ENCODE assay signal across 8 cellular contexts in genomic region chr7:140229591-140230516, GRCh38. TPM values are rescaled to one million over a fixed set of nuclear protein-coding genes. Genes with fewer than 3 reads are reported as not detected.
DNase-seq lines count a peak whose midpoint lies in the region; ATAC-seq, FAIRE-seq and TF ChIP-seq lines count a peak whose summit lies in the region.

No MANE protein-coding gene starts in this region.

- H3K4me3 ChIP-seq in GM12878 (peak overlapping the region; percentile 62; the same call in 1 of the 2 replicates), right lobe of liver (peak overlapping the region; percentile 41 to 59 (median 48)), Karpas-422 (ENCODE audit: low read length) (no peak overlapping the region)

- SMC1A ChIA-PET in GM12878 (lab: Charles Lee; ENCODE audit: uncharacterized antibody, unreplicated experiment), result interaction anchor here (1.3 kb wide), 1 partner anchor 18 kb away, joined by 3 read pairs; no protein-coding TSS in a partner anchor

- peak overlapping the region; percentile 53; the same call in 1 of the 2 replicates for H3K9ac ChIP-seq in GM12878 (ENCODE audit: control insufficient read depth, insufficient read depth, low read length)
- H3K9ac ChIP-seq in Karpas-422 (ENCODE audit: low read length), result no peak overlapping the region

- H3K4me2 ChIP-seq in GM12878 (ENCODE audit: control insufficient read depth, insufficient read depth) (peak overlapping the region; percentile 85), Karpas-422 (ENCODE audit: low read depth, low read length, poor library complexity, severe bottlenecking) (no peak overlapping the region)

- H3K36me3 ChIP-seq in GM12878 (ENCODE audit: control insufficient read depth in 2 of 2, insufficient read depth in 2 of 2, low read length in 1 of 2) (no peaks in the 10 kb centered on the region), right lobe of liver (no peaks in the 10 kb centered on the region), Karpas-422 (ENCODE audit: insufficient read depth, low read length) (no peaks in the 10 kb centered on the region)

- peaks cover 40% of the 10 kb centered on the region for H3K4me1 ChIP-seq in GM12878 (ENCODE audit: control insufficient read depth, insufficient read depth, low read length)
- H3K4me1 ChIP-seq in right lobe of liver, result peaks cover 0 to 4% (median 0%) of the 10 kb centered on the region in 4 donors
- no peaks in the 10 kb centered on the region for H3K4me1 ChIP-seq in Karpas-422 (ENCODE audit: low read length)

- BruUV-seq in GM12878 (replicated peaks; lab: Mats Ljungman, UMichigan), result no TSS peak

- POLR2A ChIA-PET in GM12878 (lab: Charles Lee), result no interaction called here

- peak overlapping the region; percentile 38; the same call in 1 of the 2 replicates for H3K27ac ChIP-seq in GM12878 (ENCODE audit: control insufficient read depth, insufficient read depth)
- H3K27ac ChIP-seq in right lobe of liver, result peak overlapping the region in 2 of 3 donors; percentile 33 to 51
- no peak overlapping the region for H3K27ac ChIP-seq in Karpas-422 (ENCODE audit: low read length)

- TF ChIP-seq EP300 in GM12878 (IDR thresholded peaks at IDR 0.05; ENCODE audit: borderline replicate concordance in 1 of 2, control insufficient read depth in 1 of 2, low read depth in 2 of 2, low read length in 2 of 2), result no peak

- DNase-seq in GM20000 (ENCODE audit: low spot score), result peak; percentile 63
- peak; percentile 100 for DNase-seq in SW480 (ENCODE audit: low spot score)
- no peak for DNase-seq in GM12878 (ENCODE audit: low read depth, low spot score)
- peak in 1 of 3 donors; percentile 46 for DNase-seq in right lobe of liver
- DNase-seq in stimulated activated CD8-positive, alpha-beta memory T cell treated with anti-CD3 and anti-CD28 coated beads, Interleukin-15, amount 100 ng/mL, for 24 hours (ENCODE audit: low read depth), result peak; percentile 21
- DNase-seq in NCI-H1105 (lab: John Stamatoyannopoulos, UW), result no peak
- no peak for DNase-seq in Karpas-422

- H3K79me2 ChIP-seq in GM12878 (ENCODE audit: control insufficient read depth, insufficient read depth, low read length) (no peaks in the 10 kb centered on the region), Karpas-422 (ENCODE audit: low read length) (no peaks in the 10 kb centered on the region)

- RAD21 ChIA-PET in GM12878 (lab: Charles Lee; ENCODE audit: unreplicated experiment), result no interaction called here

- 3% methylated on average over 44 of the region's 44 CpGs for WGBS in GM12878 (ENCODE audit: insufficient coverage, insufficient replicate concordance, low lambda C conversion rate, missing lambda C conversion rate)
- 16% methylated on average over 20 of the region's 44 CpGs for WGBS in right lobe of liver (ENCODE audit: insufficient coverage, low coverage, low lambda C conversion rate, missing lambda C conversion rate)

- CTCF ChIA-PET in GM12878 (lab: Yijun Ruan, JAX), result no interaction called here

- TF ChIP-seq CTCF in GM20000 (IDR thresholded peaks at IDR 0.05; ENCODE audit: extremely low read depth, missing control alignments), result no peak
- TF ChIP-seq CTCF in GM12878 (IDR thresholded peaks at IDR 0.05 in 2 of 3, conservative IDR thresholded peaks at IDR 0.05 in 1 of 3; ENCODE audit: control insufficient read depth in 2 of 3, extremely low read depth in 1 of 3, insufficient read depth in 1 of 3, low read depth in 3 of 3, low read length in 3 of 3), result no peak
- no peak for TF ChIP-seq CTCF in right lobe of liver (IDR thresholded peaks at IDR 0.05)

- H2AFZ ChIP-seq in GM12878 (ENCODE audit: control insufficient read depth, low read depth, low read length) (peak overlapping the region; percentile 55), Karpas-422 (ENCODE audit: low read length) (no peak overlapping the region)

- TF ChIP-seq POLR2A in GM12878 (IDR thresholded peaks at IDR 0.05; ENCODE audit: low read depth, low read length) (no peak), right lobe of liver (IDR thresholded peaks at IDR 0.05) (no peak)

- FAIRE-seq in GM12878 (lab: Jason Lieb, UNC), result no peak

- peak; percentile 38 for ATAC-seq in GM12878
- ATAC-seq in right lobe of liver, result peak; percentile 10 to 32 (median 22)
- no peak for ATAC-seq in GM19463 (IDR thresholded peaks at IDR 0.05; ENCODE audit: unreplicated experiment)

- peaks cover 3 to 10% of the 10 kb centered on the region in 2 experiments; a peak in 3 of 4 replicates for H3K27me3 ChIP-seq in GM12878 (replicated peaks in 1 of 2; ENCODE audit: control insufficient read depth in 2 of 2, insufficient read depth in 2 of 2, low read length in 1 of 2)
- no peaks in the 10 kb centered on the region for H3K27me3 ChIP-seq in right lobe of liver
- H3K27me3 ChIP-seq in Karpas-422 (ENCODE audit: low read length), result no peaks in the 10 kb centered on the region

- H3K9me2 ChIP-seq in Karpas-422 (replicated peaks; ENCODE audit: insufficient read depth, low read length), result no peaks in the 10 kb centered on the region

- in situ Hi-C loops in GM12878 (cut with MboI), result no loop called here

- no peaks in the 10 kb centered on the region; the same call in 2 of the 3 replicates for H3K9me3 ChIP-seq in GM12878 (replicated peaks; ENCODE audit: control insufficient read depth, insufficient read depth, low read length)
- no peaks in the 10 kb centered on the region for H3K9me3 ChIP-seq in right lobe of liver
- H3K9me3 ChIP-seq in Karpas-422 (ENCODE audit: low read length), result no peaks in the 10 kb centered on the region

- H4K20me1 ChIP-seq in GM12878 (ENCODE audit: control insufficient read depth, insufficient read depth) (no peaks in the 10 kb centered on the region), Karpas-422 (ENCODE audit: insufficient read depth, low read depth, low read length) (no peaks in the 10 kb centered on the region)

- no peak for TF ChIP-seq RAD21 in GM12878 (IDR thresholded peaks at IDR 0.05; ENCODE audit: insufficient read depth, low read depth, low read length)

- intact Hi-C loops in GM12878 (cut with micrococcal nuclease; ENCODE audit: unreplicated experiment), result no loop called here
- intact Hi-C loops in right lobe of liver (cut with DNase I), result no loop called here

TF ChIP-seq in GM12878, 131 proteins besides CTCF, POLR2A, EP300 and RAD21:
- no peak for TF ChIP-seq NFIC (IDR thresholded peaks at IDR 0.05; ENCODE audit: low read depth, low read length)
- TF ChIP-seq EED (IDR thresholded peaks at IDR 0.05; ENCODE audit: low read depth), result 0 out of 2 replicates have a peak, but pooled peaks have one; percentile 31
- peak; percentile 82 for TF ChIP-seq TCF7 (IDR thresholded peaks at IDR 0.05; ENCODE audit: borderline replicate concordance)

RNA-seq across cellular contexts. Expression of gene KDM7A, which starts 53.1 kb away (rescaled TPM):
- total RNA-seq in GM12878 (2013; cell fraction: nucleolus; rRNA removed), result 18.0 and 19.6 TPM in 2 replicates
- 0.76 and 0.96 TPM in 2 replicates for total RNA-seq in GM12878 (2014; rRNA removed)
- total RNA-seq in GM12878 (2014; rRNA removed; fragmentation: Illumina TruSeq; extraction: Trizol), result 0.64 and 0.81 TPM in 2 replicates
- 0.95 and 1.5 TPM in 2 replicates for total RNA-seq in GM12878 (2021)
- polyA plus RNA-seq in GM12878 (2011; ENCODE audit: low read depth), result 0.52 TPM
- 0.87 and 1.0 TPM in 2 replicates for polyA plus RNA-seq in GM12878 (2011; rRNA removed)
- 0.90 and 0.92 TPM in 2 replicates for polyA plus RNA-seq in GM12878 (2011; cell fraction: cytosol; rRNA removed)
- 2.2 and 3.8 TPM in 2 replicates for polyA plus RNA-seq in GM12878 (2011; cell fraction: nucleus; rRNA removed)
- 0.81 and 1.3 TPM in 2 replicates for polyA plus RNA-seq in GM12878 (2012)
- polyA plus RNA-seq in GM12878 (2014; fragmentation: Illumina TruSeq; extraction: Trizol), result 0.68 and 0.79 TPM in 2 replicates
- under 1 TPM; 0.07 to 0.16 TPM for polyA plus RNA-seq in GM12878 (2014; fragmentation: Nextera tagmentation; extraction: Ambion mirVana)
- polyA plus RNA-seq in GM12878 (2014; rRNA removed), result 0.75 and 0.86 TPM in 2 replicates
- under 1 TPM; 0.19 to 0.32 TPM for polyA plus RNA-seq in GM12878 (2016; fragmentation: Nextera tagmentation; extraction: Ambion mirVana)
- polyA minus RNA-seq in GM12878 (2011; rRNA and poly(A)+ RNA removed), result 2.7 and 4.2 TPM in 2 replicates
- polyA minus RNA-seq in GM12878 (2011; cell fraction: cytosol; rRNA and poly(A)+ RNA removed), result 0.40 and 0.83 TPM in 2 replicates
- polyA minus RNA-seq in GM12878 (2011; cell fraction: nucleus; rRNA and poly(A)+ RNA removed), result 0.97 and 2.0 TPM in 2 replicates
- 10 to 100 TPM in 1 of 6 experiments, 1 to 10 TPM in 5; 3.7 to 10.7 (median 6.8) TPM for total RNA-seq in right lobe of liver
- 4.3 and 7.2 TPM in 2 replicates for total RNA-seq in Karpas-422 (2014; rRNA removed; shearing (Covaris generic); ENCODE audit: low replicate concordance)

Comparison
In these comparisons a context has a peak if more than half of its experiments do, and no peak if none do; other contexts are left out.
1. DNase-seq: peak in GM20000 (single experiment), SW480 (single experiment) and stimulated activated CD8-positive, alpha-beta memory T cell treated with anti-CD3 and anti-CD28 coated beads, Interleukin-15, amount 100 ng/mL, for 24 hours (single experiment); none in GM12878 (single experiment), NCI-H1105 (single experiment) and Karpas-422 (single experiment).